In genomic region chr9:112379177-112380101, GRCh38 we compare ENCODE assay signal across 8 cellular contexts. TPM values are rescaled to one million over a fixed set of nuclear protein-coding genes. Genes with fewer than 3 reads are reported as not detected.
DNase-seq lines count a peak whose midpoint lies in the region; ATAC-seq and TF ChIP-seq lines count a peak whose summit lies in the region.

No MANE protein-coding gene starts in this region.

- intact Hi-C loops in CD14-positive monocyte (cut with micrococcal nuclease): loop anchor here (5.0 kb wide), 3 partner anchors 47 to 207 kb away; partner anchors contain the start of gene PTBP3 (in 1 of the 2)

- H3K27ac Mint-ChIP-seq in CD14-positive monocyte: peak overlapping the region; percentile 98 to 100 (median 99)

- peaks cover 56% of the 10 kb centered on the region for H3K4me1 Mint-ChIP-seq in CD14-positive monocyte

- peak; percentile 32 to 42 for TF ChIP-seq RAD21 in liver (IDR thresholded peaks at IDR 0.05)

- H3K36me3 Mint-ChIP-seq in CD14-positive monocyte: peaks cover 7 to 14% of the 10 kb centered on the region in 2 donors

- H3K9ac ChIP-seq in liver (ENCODE audit: low read depth in 1 of 2, low read length in 2 of 2): peak overlapping the region; percentile 79 to 99

- H3K4me3 ChIP-seq in liver (ENCODE audit: low read depth in 1 of 3, low read length in 3 of 3): peak overlapping the region; percentile 77 to 90 (median 83)

- ATAC-seq in GM19395 (IDR thresholded peaks at IDR 0.05; ENCODE audit: unreplicated experiment): peak; percentile 83
- peak; percentile 45 for ATAC-seq in HG03558 (IDR thresholded peaks at IDR 0.05; ENCODE audit: extremely low read depth, unreplicated experiment)

- peak overlapping the region; percentile 95 to 99 for H3K4me3 Mint-ChIP-seq in CD14-positive monocyte

- peak; percentile 99 for DNase-seq in CD14-positive monocyte (ENCODE audit: low spot score)
- DNase-seq in NCI-H748 (lab: John Stamatoyannopoulos, UW; ENCODE audit: unreplicated experiment): peak; percentile 99
- peak; percentile 97 to 98 for DNase-seq in activated CD4-positive, alpha-beta T cell treated with anti-CD3 and anti-CD28 coated beads, Interleukin-2, amount 50 U/mL, for 4 hours
- peak; percentile 100 for DNase-seq in dermis blood vessel endothelial cell
- DNase-seq in stimulated activated CD4-positive, alpha-beta T cell treated with anti-CD3 and anti-CD28 coated beads, Interleukin-4, amount 100 ng/mL, for 1 hour: peak; percentile 98

- no peaks in the 10 kb centered on the region for H3K27me3 ChIP-seq in liver (ENCODE audit: control insufficient read depth in 4 of 4, insufficient read depth in 4 of 4, low read length in 3 of 4)

- H3K27ac ChIP-seq in liver (ENCODE audit: low read depth in 1 of 2, low read length in 2 of 2): peak overlapping the region; percentile 98 to 99

- peaks cover 10 to 56% (median 46%) of the 10 kb centered on the region in 4 donors for H3K4me1 ChIP-seq in liver (ENCODE audit: control insufficient read depth in 4 of 4, insufficient read depth in 4 of 4, low read length in 3 of 4)

- no peaks in the 10 kb centered on the region for H3K27me3 Mint-ChIP-seq in CD14-positive monocyte (ENCODE audit: low read depth in 3 of 3)

- peaks cover 0 to 8% (median 2%) of the 10 kb centered on the region in 7 donors for H3K9me3 Mint-ChIP-seq in CD14-positive monocyte

- WGBS in liver: under 1% methylated on average over 57 of the region's 57 CpGs

- TF ChIP-seq CTCF in CD14-positive monocyte (IDR thresholded peaks at IDR 0.05): no peak
- no peak for TF ChIP-seq CTCF in liver (IDR thresholded peaks at IDR 0.05; ENCODE audit: low read depth, low read length, missing input control)

- H3K9me3 ChIP-seq in liver (ENCODE audit: control insufficient read depth in 4 of 4, low read length in 3 of 4): no peaks in the 10 kb centered on the region

- no peaks in the 10 kb centered on the region for H3K36me3 ChIP-seq in liver (ENCODE audit: control insufficient read depth in 4 of 4, insufficient read depth in 3 of 4, low read depth in 1 of 4, low read length in 3 of 4)

TF ChIP-seq in liver, 16 proteins besides CTCF, POLR2A, EP300 and RAD21:
- TF ChIP-seq ZBTB33 (IDR thresholded peaks at IDR 0.05) (peak; percentile 58), NR2F2 (IDR thresholded peaks at IDR 0.05) (peak; percentile 5), FOXA1 (IDR thresholded peaks at IDR 0.05) (no peak), HNF4A (conservative IDR thresholded peaks at IDR 0.05) (peak in 1 of 2 donors; percentile 17), HNF4G (IDR thresholded peaks at IDR 0.05) (no peak), SP1 (IDR thresholded peaks at IDR 0.05) (peak; percentile 10), ATF3 (IDR thresholded peaks at IDR 0.05) (no peak), EGR1 (IDR thresholded peaks at IDR 0.05; ENCODE audit: low read depth in 2 of 2) (peak; percentile 58 to 71), REST (IDR thresholded peaks at IDR 0.05) (peak; percentile 49), FOXA2 (IDR thresholded peaks at IDR 0.05) (no peak), JUND (IDR thresholded peaks at IDR 0.05) (peak in 1 of 2 donors; percentile 7), TAF1 (conservative IDR thresholded peaks at IDR 0.05) (peak; percentile 91), MAX (IDR thresholded peaks at IDR 0.05) (peak; percentile 24), RXRA (IDR thresholded peaks at IDR 0.05) (peak in 1 of 2 donors; percentile 51), YY1 (IDR thresholded peaks at IDR 0.05) (peak; percentile 70), GABPA (IDR thresholded peaks at IDR 0.05 in 1 of 2, conservative IDR thresholded peaks at IDR 0.05 in 1 of 2) (no peak)

RNA-seq across cellular contexts. Expression of gene HSDL2, which starts 0.5 kb away (rescaled TPM):
- 10 to 100 TPM; 26.9 to 34.8 TPM for polyA plus RNA-seq in CD14-positive monocyte
- 23.5 and 31.8 TPM in 2 replicates for total RNA-seq in dermis blood vessel endothelial cell
- total RNA-seq in liver: 100 to 1,000 TPM in 1 of 2 donors, 10 to 100 TPM in 1; 26.1 to 135 TPM
- 10 to 100 TPM; 72.2 to 86.9 TPM for polyA plus RNA-seq in liver

RNA-seq across cellular contexts. Expression of gene PTBP3, which starts 46.0 kb away (rescaled TPM):
- polyA plus RNA-seq in CD14-positive monocyte: 10 to 100 TPM; 51.4 to 68.3 TPM
- total RNA-seq in dermis blood vessel endothelial cell: 40.2 and 70.1 TPM in 2 replicates
- total RNA-seq in liver: 10 to 100 TPM; 11.8 to 34.1 TPM
- 1 to 10 TPM; 4.3 to 6.7 TPM for polyA plus RNA-seq in liver

Comparison
In these comparisons a context has a peak if more than half of its experiments do, and no peak if none do; other contexts are left out.
1. Peak in every context shown above with its lines: DNase-seq, ATAC-seq, H3K4me3 ChIP-seq and H3K27ac ChIP-seq.